In the genomic region with DNA sequence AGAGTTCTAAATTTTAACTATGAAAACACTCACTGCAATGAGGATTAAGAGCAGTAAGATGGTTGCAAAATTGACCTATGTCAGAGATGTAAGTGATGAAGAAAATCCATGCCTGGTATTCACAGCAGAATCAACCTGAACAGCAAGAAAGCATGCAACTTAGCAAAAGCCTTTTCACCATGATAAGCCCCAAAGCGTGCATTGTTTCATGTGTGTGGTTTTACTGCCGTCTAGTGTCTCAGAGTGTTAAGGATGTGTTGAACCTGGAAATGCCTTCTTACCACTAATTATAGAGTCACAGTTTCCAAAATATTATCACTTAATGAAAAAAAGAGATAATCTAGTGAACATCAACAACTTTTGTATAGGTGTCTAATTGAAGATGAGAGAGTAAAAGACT, we compare ENCODE assay signal across 1 cellular context.
TF ChIP-seq lines count a peak whose summit lies in the region.

No MANE protein-coding gene starts in this region.

TF ChIP-seq in H1, 55 proteins besides CTCF, POLR2A, EP300 and RAD21 (continued from another document):
- TF ChIP-seq, protein P1, sequence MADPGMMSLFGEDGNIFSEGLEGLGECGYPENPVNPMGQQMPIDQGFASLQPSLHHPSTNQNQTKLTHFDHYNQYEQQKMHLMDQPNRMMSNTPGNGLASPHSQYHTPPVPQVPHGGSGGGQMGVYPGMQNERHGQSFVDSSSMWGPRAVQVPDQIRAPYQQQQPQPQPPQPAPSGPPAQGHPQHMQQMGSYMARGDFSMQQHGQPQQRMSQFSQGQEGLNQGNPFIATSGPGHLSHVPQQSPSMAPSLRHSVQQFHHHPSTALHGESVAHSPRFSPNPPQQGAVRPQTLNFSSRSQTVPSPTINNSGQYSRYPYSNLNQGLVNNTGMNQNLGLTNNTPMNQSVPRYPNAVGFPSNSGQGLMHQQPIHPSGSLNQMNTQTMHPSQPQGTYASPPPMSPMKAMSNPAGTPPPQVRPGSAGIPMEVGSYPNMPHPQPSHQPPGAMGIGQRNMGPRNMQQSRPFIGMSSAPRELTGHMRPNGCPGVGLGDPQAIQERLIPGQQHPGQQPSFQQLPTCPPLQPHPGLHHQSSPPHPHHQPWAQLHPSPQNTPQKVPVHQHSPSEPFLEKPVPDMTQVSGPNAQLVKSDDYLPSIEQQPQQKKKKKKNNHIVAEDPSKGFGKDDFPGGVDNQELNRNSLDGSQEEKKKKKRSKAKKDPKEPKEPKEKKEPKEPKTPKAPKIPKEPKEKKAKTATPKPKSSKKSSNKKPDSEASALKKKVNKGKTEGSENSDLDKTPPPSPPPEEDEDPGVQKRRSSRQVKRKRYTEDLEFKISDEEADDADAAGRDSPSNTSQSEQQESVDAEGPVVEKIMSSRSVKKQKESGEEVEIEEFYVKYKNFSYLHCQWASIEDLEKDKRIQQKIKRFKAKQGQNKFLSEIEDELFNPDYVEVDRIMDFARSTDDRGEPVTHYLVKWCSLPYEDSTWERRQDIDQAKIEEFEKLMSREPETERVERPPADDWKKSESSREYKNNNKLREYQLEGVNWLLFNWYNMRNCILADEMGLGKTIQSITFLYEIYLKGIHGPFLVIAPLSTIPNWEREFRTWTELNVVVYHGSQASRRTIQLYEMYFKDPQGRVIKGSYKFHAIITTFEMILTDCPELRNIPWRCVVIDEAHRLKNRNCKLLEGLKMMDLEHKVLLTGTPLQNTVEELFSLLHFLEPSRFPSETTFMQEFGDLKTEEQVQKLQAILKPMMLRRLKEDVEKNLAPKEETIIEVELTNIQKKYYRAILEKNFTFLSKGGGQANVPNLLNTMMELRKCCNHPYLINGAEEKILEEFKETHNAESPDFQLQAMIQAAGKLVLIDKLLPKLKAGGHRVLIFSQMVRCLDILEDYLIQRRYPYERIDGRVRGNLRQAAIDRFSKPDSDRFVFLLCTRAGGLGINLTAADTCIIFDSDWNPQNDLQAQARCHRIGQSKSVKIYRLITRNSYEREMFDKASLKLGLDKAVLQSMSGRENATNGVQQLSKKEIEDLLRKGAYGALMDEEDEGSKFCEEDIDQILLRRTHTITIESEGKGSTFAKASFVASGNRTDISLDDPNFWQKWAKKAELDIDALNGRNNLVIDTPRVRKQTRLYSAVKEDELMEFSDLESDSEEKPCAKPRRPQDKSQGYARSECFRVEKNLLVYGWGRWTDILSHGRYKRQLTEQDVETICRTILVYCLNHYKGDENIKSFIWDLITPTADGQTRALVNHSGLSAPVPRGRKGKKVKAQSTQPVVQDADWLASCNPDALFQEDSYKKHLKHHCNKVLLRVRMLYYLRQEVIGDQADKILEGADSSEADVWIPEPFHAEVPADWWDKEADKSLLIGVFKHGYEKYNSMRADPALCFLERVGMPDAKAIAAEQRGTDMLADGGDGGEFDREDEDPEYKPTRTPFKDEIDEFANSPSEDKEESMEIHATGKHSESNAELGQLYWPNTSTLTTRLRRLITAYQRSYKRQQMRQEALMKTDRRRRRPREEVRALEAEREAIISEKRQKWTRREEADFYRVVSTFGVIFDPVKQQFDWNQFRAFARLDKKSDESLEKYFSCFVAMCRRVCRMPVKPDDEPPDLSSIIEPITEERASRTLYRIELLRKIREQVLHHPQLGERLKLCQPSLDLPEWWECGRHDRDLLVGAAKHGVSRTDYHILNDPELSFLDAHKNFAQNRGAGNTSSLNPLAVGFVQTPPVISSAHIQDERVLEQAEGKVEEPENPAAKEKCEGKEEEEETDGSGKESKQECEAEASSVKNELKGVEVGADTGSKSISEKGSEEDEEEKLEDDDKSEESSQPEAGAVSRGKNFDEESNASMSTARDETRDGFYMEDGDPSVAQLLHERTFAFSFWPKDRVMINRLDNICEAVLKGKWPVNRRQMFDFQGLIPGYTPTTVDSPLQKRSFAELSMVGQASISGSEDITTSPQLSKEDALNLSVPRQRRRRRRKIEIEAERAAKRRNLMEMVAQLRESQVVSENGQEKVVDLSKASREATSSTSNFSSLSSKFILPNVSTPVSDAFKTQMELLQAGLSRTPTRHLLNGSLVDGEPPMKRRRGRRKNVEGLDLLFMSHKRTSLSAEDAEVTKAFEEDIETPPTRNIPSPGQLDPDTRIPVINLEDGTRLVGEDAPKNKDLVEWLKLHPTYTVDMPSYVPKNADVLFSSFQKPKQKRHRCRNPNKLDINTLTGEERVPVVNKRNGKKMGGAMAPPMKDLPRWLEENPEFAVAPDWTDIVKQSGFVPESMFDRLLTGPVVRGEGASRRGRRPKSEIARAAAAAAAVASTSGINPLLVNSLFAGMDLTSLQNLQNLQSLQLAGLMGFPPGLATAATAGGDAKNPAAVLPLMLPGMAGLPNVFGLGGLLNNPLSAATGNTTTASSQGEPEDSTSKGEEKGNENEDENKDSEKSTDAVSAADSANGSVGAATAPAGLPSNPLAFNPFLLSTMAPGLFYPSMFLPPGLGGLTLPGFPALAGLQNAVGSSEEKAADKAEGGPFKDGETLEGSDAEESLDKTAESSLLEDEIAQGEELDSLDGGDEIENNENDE (IDR thresholded peaks at IDR 0.05; ENCODE audit: insufficient replicate concordance, low read length): no peak
